In genomic region chr12:46886541-46887041, GRCh38 we compare ENCODE assay signal across 18 cellular contexts.
A peak's percentile ranks its signal among the peaks of the same experiment; 100 is the strongest.
DNase-seq lines count a peak whose midpoint lies in the region; ATAC-seq, FAIRE-seq and TF ChIP-seq lines count a peak whose summit lies in the region.
"Had no signal": no experiment of that assay in that cellular context is flagged by ENCODE, and none has a peak within 500 bp of the region (broad histone marks: within the 10 kb centered on the region; RNA-seq: fewer than 3 reads in every experiment).

No MANE protein-coding gene starts in this region.

- DNase-seq in Daoy (ENCODE audit: low read depth) (peak; percentile 90), MG63 (peak; percentile 78), bronchial epithelial cell (ENCODE audit: low read depth) (peak; percentile 17), myocyte (ENCODE audit: low read depth) (peak; percentile 77), SHP77 (lab: John Stamatoyannopoulos, UW) (no peak), DMS 273 (lab: John Stamatoyannopoulos, UW; ENCODE audit: unreplicated experiment) (no peak)
- DNase-seq in activated CD4-positive, alpha-beta T cell treated with anti-CD3 and anti-CD28 coated beads, Interleukin-2, amount 50 U/mL, for 4 hours = no peak
- DNase-seq: activated effector memory CD4-positive, alpha-beta T cell treated with Interleukin-2 at 50 U/mL for 16 hours; anterior cingulate cortex; BE2C; dorsolateral prefrontal cortex; Kasumi-1; NCI-H146; NCI-H446 treated with DMSO at 0.1 percent for 48 hours; stimulated activated naive CD4-positive, alpha-beta T cell had no signal

- ATAC-seq in GM21723 (IDR thresholded peaks at IDR 0.05; ENCODE audit: unreplicated experiment) = no peak
- ATAC-seq: HCT116 had no signal

- H3K4me3 ChIP-seq in MG63 = no peak overlapping the region
- H3K4me3 ChIP-seq in bronchial epithelial cell (ENCODE audit: low read depth, low read length) = no peak overlapping the region
- H3K4me3 ChIP-seq: dorsolateral prefrontal cortex, right atrium auricular region had no signal

- 0 out of 2 replicates have a peak, but pooled peaks cover 4% of the 10 kb centered on the region for H3K9me3 ChIP-seq in MG63
- H3K9me3 ChIP-seq: BE2C, right atrium auricular region had no signal

- no peaks in the 10 kb centered on the region for H3K27me3 ChIP-seq in MG63
- H3K27me3 ChIP-seq in bronchial epithelial cell (ENCODE audit: control insufficient read depth, insufficient read depth, low read length) = no peaks in the 10 kb centered on the region
- H3K27me3 ChIP-seq: BE2C, right atrium auricular region had no signal

- H3K36me3 ChIP-seq in MG63 (0 out of 2 replicates have a peak, but pooled peaks cover 2% of the 10 kb centered on the region), bronchial epithelial cell (ENCODE audit: control insufficient read depth, insufficient read depth, low read length) (no peaks in the 10 kb centered on the region)
- H3K36me3 ChIP-seq: BE2C, right atrium auricular region had no signal

- no peak for TF ChIP-seq CTCF in bronchial epithelial cell (IDR thresholded peaks at IDR 0.05; ENCODE audit: insufficient read depth, low read length, severe bottlenecking)

- no peak for FAIRE-seq in bronchial epithelial cell (lab: Jason Lieb, UNC)

Comparison
In these comparisons a context has a peak if more than half of its experiments do, and no peak if none do; other contexts are left out.
1. DNase-seq: peak in Daoy (single experiment), MG63 (single experiment), bronchial epithelial cell (single experiment) and myocyte (single experiment); none in SHP77 (0 of 2), activated CD4-positive, alpha-beta T cell treated with anti-CD3 and anti-CD28 coated beads, Interleukin-2, amount 50 U/mL, for 4 hours (0 of 2) and DMS 273 (single experiment).